ENCODE assay signal across 18 cellular contexts in genomic region chr14:88229428-88229827, GRCh38.
"Had no signal": no experiment of that assay in that cellular context is flagged by ENCODE, and none has a peak within 500 bp of the region (broad histone marks: within the 10 kb centered on the region; RNA-seq: fewer than 3 reads in every experiment).

No MANE protein-coding gene starts in this region.

- H3K79me2 ChIP-seq: hepatocyte had no signal

- H3K27me3 ChIP-seq: dorsolateral prefrontal cortex, esophagus muscularis mucosa, hepatocyte, testis, tibial nerve, upper lobe of right lung had no signal

- H3K36me3 ChIP-seq: esophagus muscularis mucosa, spleen, tibial nerve, upper lobe of right lung had no signal

- H2AFZ ChIP-seq: hepatocyte had no signal

- H3K4me1 ChIP-seq: esophagus muscularis mucosa, psoas muscle, spleen, testis, tibial nerve, upper lobe of right lung had no signal

- DNase-seq: cortex of kidney; dorsolateral prefrontal cortex; effector CD8-positive, alpha-beta T cell; foreskin fibroblast; head of caudate nucleus; mesendoderm; naive B cell; psoas muscle; retina; spleen; stimulated activated CD4-positive, alpha-beta T cell treated with anti-CD3 and anti-CD28 coated beads, Interleukin-15, amount 100 ng/mL, for 24 hours; stimulated activated CD4-positive, alpha-beta T cell treated with anti-CD3 and anti-CD28 coated beads, Interleukin-1b, Interleukin-23, amount 100 ng/mL, for 48 hours; stimulated activated CD4-positive, alpha-beta T cell treated with anti-CD3 and anti-CD28 coated beads, Interleukin-4, amount 100 ng/mL, for 24 hours; testis; upper lobe of right lung had no signal

- H3K4me3 ChIP-seq: dorsolateral prefrontal cortex, esophagus muscularis mucosa, hepatocyte, psoas muscle, spleen, testis, tibial nerve, upper lobe of right lung had no signal

- H3K27ac ChIP-seq: dorsolateral prefrontal cortex, esophagus muscularis mucosa, hepatocyte, psoas muscle, spleen, testis, tibial nerve, upper lobe of right lung had no signal

- H3K4me2 ChIP-seq: hepatocyte had no signal

- H3K9me3 ChIP-seq: esophagus muscularis mucosa, psoas muscle, spleen, testis, tibial nerve, upper lobe of right lung had no signal
